In the genomic region with DNA sequence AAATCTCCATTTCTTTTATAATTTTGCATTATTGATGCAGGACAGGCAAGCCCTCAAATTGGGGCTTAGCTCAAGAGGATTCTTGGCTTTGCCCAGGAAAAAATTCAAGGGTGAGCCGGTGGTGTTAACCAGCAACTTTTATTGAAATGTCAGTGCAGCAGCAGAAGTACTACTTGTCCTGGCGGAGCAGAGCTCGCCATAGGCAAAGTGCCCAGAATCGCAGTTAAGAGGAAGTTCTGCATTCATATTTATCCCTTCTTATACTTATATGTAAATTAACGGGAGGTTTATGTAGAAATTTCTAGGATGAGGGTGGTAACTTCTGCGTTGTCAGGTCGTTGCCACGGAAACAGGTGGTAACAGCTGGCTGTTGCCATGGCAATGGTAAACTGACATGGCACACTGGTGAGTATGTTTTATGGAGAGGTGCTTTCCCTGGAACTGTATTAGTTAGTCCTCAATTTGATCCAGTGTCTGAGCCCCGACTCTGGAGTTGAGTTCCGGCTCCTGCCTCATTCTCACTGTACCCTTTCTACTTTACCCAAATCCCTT, we compare ENCODE assay signal across 13 cellular contexts.
DNase-seq lines count a peak whose midpoint lies in the region; ATAC-seq and TF ChIP-seq lines count a peak whose summit lies in the region.
"Had no signal": no experiment of that assay in that cellular context is flagged by ENCODE, and none has a peak within 500 bp of the region (broad histone marks: within the 10 kb centered on the region; RNA-seq: fewer than 3 reads in every experiment).

No MANE protein-coding gene starts in this region.

- no peak overlapping the region for H3K27ac ChIP-seq in hepatocyte
- H3K27ac ChIP-seq: tibial nerve had no signal

- POLR2A ChIA-PET in WTC11 (lab: Charles Lee), result no interaction called here

- H3K4me3 ChIP-seq in hepatocyte (no peak overlapping the region), retinal pigment epithelial cell (ENCODE audit: low read length) (no peak overlapping the region)
- H3K4me3 ChIP-seq: tibial nerve had no signal

- no peaks in the 10 kb centered on the region for H3K9me3 ChIP-seq in hepatocyte (ENCODE audit: low read depth)
- H3K9me3 ChIP-seq: tibial nerve had no signal

- H3K4me2 ChIP-seq in hepatocyte, result no peak overlapping the region

- no peaks in the 10 kb centered on the region for H3K4me1 ChIP-seq in hepatocyte (ENCODE audit: insufficient read depth)
- H3K4me1 ChIP-seq: tibial nerve had no signal

- 62% methylated on average over 10 of the region's 10 CpGs for WGBS in hepatocyte (ENCODE audit: low lambda C conversion rate, missing lambda C conversion rate)

- H3K27me3 Mint-ChIP-seq in WTC11 (ENCODE audit: low read depth), result no peaks in the 10 kb centered on the region; the same call in 1 of the 2 replicates
- no peaks in the 10 kb centered on the region for H3K27me3 Mint-ChIP-seq in activated T-cell treated with anti-CD3 and anti-CD28 coated beads, Interleukin-2, amount 50 U/mL, for 72 hours (ENCODE audit: low read depth)
- H3K27me3 Mint-ChIP-seq: activated naive CD4-positive, alpha-beta T cell treated with anti-CD3 and anti-CD28 coated beads, Interleukin-2, amount 50 U/mL, for 24 hours had no signal

- H2AFZ ChIP-seq in hepatocyte, result no peak overlapping the region

- DNase-seq in NCI-H1105 (lab: John Stamatoyannopoulos, UW), result peak; percentile 11
- DNase-seq in NCI-H1105 treated with DMSO at 0.1 percent for 48 hours (lab: John Stamatoyannopoulos, UW), result no peak
- peak; percentile 46 for DNase-seq in WTC11 (ENCODE audit: low spot score)
- DNase-seq in hepatocyte (ENCODE audit: low spot score), result peak; percentile 7
- peak; percentile 3 for DNase-seq in retinal pigment epithelial cell (ENCODE audit: low read depth)
- no peak for DNase-seq in activated T-cell treated with anti-CD3 and anti-CD28 coated beads, Interleukin-2, amount 50 U/mL, for 72 hours
- DNase-seq in SW480 (ENCODE audit: low spot score), result no peak
- DNase-seq in mesenteric fat pad (ENCODE audit: low spot score), result no peak
- DNase-seq: stimulated activated CD4-positive, alpha-beta T cell treated with anti-CD3 and anti-CD28 coated beads, Interleukin-12 subunit alpha, Interleukin-12 subunit beta, amount 100 ng/mL, for 4 hours had no signal

- no peak overlapping the region for H3K4me3 Mint-ChIP-seq in WTC11
- no peak overlapping the region for H3K4me3 Mint-ChIP-seq in activated T-cell treated with anti-CD3 and anti-CD28 coated beads, Interleukin-2, amount 50 U/mL, for 72 hours
- H3K4me3 Mint-ChIP-seq: activated naive CD4-positive, alpha-beta T cell treated with anti-CD3 and anti-CD28 coated beads, Interleukin-2, amount 50 U/mL, for 24 hours; T-helper 2 cell treated with Interferon-gamma antibody and Interleukin-4, amounts not matched to agents 5 μg/mL and 100 μg/mL, for 36 hours had no signal

- H3K9me2 ChIP-seq in hepatocyte (replicated peaks; ENCODE audit: insufficient read depth), result no peaks in the 10 kb centered on the region

- no peak overlapping the region for H3K27ac Mint-ChIP-seq in WTC11
- no peak overlapping the region for H3K27ac Mint-ChIP-seq in activated T-cell treated with anti-CD3 and anti-CD28 coated beads, Interleukin-2, amount 50 U/mL, for 72 hours
- H3K27ac Mint-ChIP-seq: activated naive CD4-positive, alpha-beta T cell treated with anti-CD3 and anti-CD28 coated beads, Interleukin-2, amount 50 U/mL, for 24 hours; T-helper 2 cell treated with Interferon-gamma antibody and Interleukin-4, amounts not matched to agents 5 μg/mL and 100 μg/mL, for 36 hours had no signal

- H3K79me2 ChIP-seq in hepatocyte, result no peaks in the 10 kb centered on the region

- no peaks in the 10 kb centered on the region for H3K4me1 Mint-ChIP-seq in WTC11
- H3K4me1 Mint-ChIP-seq in activated T-cell treated with anti-CD3 and anti-CD28 coated beads, Interleukin-2, amount 50 U/mL, for 72 hours (ENCODE audit: low read depth), result no peaks in the 10 kb centered on the region
- H3K4me1 Mint-ChIP-seq: activated naive CD4-positive, alpha-beta T cell treated with anti-CD3 and anti-CD28 coated beads, Interleukin-2, amount 50 U/mL, for 24 hours had no signal

- ATAC-seq in WTC11, result no peak; the same call in 1 of the 2 replicates
- no peak for ATAC-seq in activated T-cell treated with anti-CD3 and anti-CD28 coated beads, Interleukin-2, amount 50 U/mL, for 72 hours (replicated peaks in 1 of 2)
- ATAC-seq: left lobe of liver had no signal

- H3K27me3 ChIP-seq in hepatocyte, result no peaks in the 10 kb centered on the region
- H3K27me3 ChIP-seq: tibial nerve had no signal

- H3K36me3 Mint-ChIP-seq in WTC11, result no peaks in the 10 kb centered on the region
- no peaks in the 10 kb centered on the region for H3K36me3 Mint-ChIP-seq in activated T-cell treated with anti-CD3 and anti-CD28 coated beads, Interleukin-2, amount 50 U/mL, for 72 hours (ENCODE audit: insufficient read depth in 2 of 2)
- H3K36me3 Mint-ChIP-seq: activated naive CD4-positive, alpha-beta T cell treated with anti-CD3 and anti-CD28 coated beads, Interleukin-2, amount 50 U/mL, for 24 hours had no signal

- H3K36me3 ChIP-seq in hepatocyte (replicated peaks; ENCODE audit: insufficient read depth, low read depth), result no peaks in the 10 kb centered on the region
- H3K36me3 ChIP-seq: tibial nerve had no signal

- H4K20me1 ChIP-seq in hepatocyte (ENCODE audit: insufficient read depth, poor library complexity, severe bottlenecking), result no peaks in the 10 kb centered on the region

- no peak for TF ChIP-seq CTCF in WTC11 (IDR thresholded peaks at IDR 0.05)
- TF ChIP-seq CTCF in hepatocyte (IDR thresholded peaks at IDR 0.05; ENCODE audit: poor library complexity), result no peak
- no peak for TF ChIP-seq CTCF in retinal pigment epithelial cell (conservative IDR thresholded peaks at IDR 0.05; ENCODE audit: low read depth, low read length)

- H3K9me3 Mint-ChIP-seq in WTC11, result peaks cover 5% of the 10 kb centered on the region; the same call in 1 of the 2 replicates
- H3K9me3 Mint-ChIP-seq in activated T-cell treated with anti-CD3 and anti-CD28 coated beads, Interleukin-2, amount 50 U/mL, for 72 hours, result peaks cover 2% of the 10 kb centered on the region in 2 donors

- CTCF ChIA-PET in WTC11 (lab: Charles Lee), result no interaction called here

TF ChIP-seq in WTC11, 78 proteins besides CTCF, POLR2A, EP300 and RAD21:
- TF ChIP-seq ESRRA (CRISPR knock-in tag; IDR thresholded peaks at IDR 0.05; ENCODE audit: borderline replicate concordance) (no peak), SP1 (CRISPR knock-in tag; conservative IDR thresholded peaks at IDR 0.05) (no peak), TP53 (CRISPR knock-in tag; IDR thresholded peaks at IDR 0.05) (no peak)

Comparison
In these comparisons a context has a peak if more than half of its experiments do, and no peak if none do; other contexts are left out.
1. DNase-seq: peak in NCI-H1105 (single experiment), WTC11 (single experiment), hepatocyte (single experiment) and retinal pigment epithelial cell (single experiment); none in NCI-H1105 treated with DMSO at 0.1 percent for 48 hours (single experiment), activated T-cell treated with anti-CD3 and anti-CD28 coated beads, Interleukin-2, amount 50 U/mL, for 72 hours (0 of 2), SW480 (single experiment) and mesenteric fat pad (single experiment).